Comparison of ENCODE assay signal across 20 cellular contexts in the genomic region with DNA sequence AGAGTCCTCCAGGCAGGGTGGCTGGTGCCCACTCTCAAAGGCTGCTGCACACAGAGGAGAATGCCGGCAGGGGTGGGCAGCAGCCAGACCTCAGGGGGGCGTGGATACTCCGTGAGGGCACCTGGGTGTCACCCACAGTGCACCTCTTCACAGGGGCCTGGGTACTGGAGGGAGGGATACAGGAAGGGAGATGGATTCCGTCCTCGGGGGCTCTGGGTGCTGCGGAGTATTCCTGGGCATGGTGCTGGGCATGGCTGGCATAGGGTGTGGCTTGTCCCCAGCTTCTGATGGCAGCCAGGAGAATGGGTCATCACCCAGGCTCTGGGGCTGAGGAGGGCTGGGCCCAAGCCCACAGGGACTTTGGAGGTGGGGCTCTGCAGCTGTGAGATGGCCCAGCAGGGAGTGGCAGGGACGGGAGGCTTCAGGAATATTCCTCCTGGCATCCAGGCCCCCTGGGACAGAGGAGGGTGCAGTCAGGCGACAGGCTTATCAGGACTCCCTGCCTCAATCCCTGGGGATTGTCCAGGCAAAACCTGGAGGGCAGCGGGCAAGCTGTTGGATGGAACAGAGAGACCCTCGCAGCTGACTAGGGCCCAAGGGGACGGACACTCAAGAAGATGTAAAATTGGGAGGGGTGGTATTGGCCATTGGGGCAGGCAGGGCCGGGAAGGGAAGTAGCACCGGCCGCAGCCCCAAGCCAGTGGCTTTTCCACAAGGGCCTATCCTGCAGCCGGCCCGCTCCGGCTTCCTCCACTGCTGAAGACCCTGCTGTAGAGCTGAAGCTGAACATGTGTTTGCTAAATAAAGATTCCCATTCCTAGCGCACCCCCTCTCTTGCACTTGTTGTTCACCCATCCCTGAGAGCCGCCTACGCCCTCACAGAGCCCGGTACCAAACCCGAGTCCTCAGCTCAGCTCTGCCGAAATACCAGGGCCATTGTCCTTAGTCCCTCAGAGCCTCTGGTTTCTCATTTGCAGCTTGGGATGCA. TPM values are rescaled to one million over a fixed set of nuclear protein-coding genes. Genes with fewer than 3 reads are reported as not detected.
DNase-seq lines count a peak whose midpoint lies in the region; ATAC-seq and TF ChIP-seq lines count a peak whose summit lies in the region.
"Had no signal": no experiment of that assay in that cellular context is flagged by ENCODE, and none has a peak within 500 bp of the region (broad histone marks: within the 10 kb centered on the region; RNA-seq: fewer than 3 reads in every experiment).

No MANE protein-coding gene starts in this region.

- POLR2A ChIA-PET in HEK293 (lab: Yijun Ruan, JAX): no interaction called here

- DNase-seq in left ventricle myocardium inferior: peak; percentile 7
- no peak for DNase-seq in memory B cell (ENCODE audit: low spot score in 2 of 2)
- peak; percentile 9 to 36 for DNase-seq in psoas muscle
- DNase-seq in adrenal gland: no peak
- no peak for DNase-seq in DMS79 (lab: John Stamatoyannopoulos, UW)
- DNase-seq: DMS79 treated with DMSO at 0.1 percent for 48 hours, GOT3, HFFc6, NCI-H1436, NCI-H2081, NCI-H510A, NCI-H774, RPMI8226 had no signal

- no peaks in the 10 kb centered on the region for H3K36me3 Mint-ChIP-seq in memory B cell
- H3K36me3 Mint-ChIP-seq: CD8-positive, alpha-beta memory T cell had no signal

- H3K9me3 Mint-ChIP-seq in memory B cell: no peaks in the 10 kb centered on the region
- H3K9me3 Mint-ChIP-seq: CD8-positive, alpha-beta memory T cell; HFFc6 had no signal

- 89 to 91% (median 91%) methylated on average over 20 to 23 of the region's 23 CpGs for WGBS in psoas muscle, 3 donors
- 90 to 93% (median 90%) methylated on average over 19 to 23 of the region's 23 CpGs for WGBS in adrenal gland, 4 donors

- H3K36me3 ChIP-seq in HEK293 (ENCODE audit: control insufficient read depth in 2 of 2, insufficient read depth in 1 of 2, low read length in 2 of 2) (no peaks in the 10 kb centered on the region), left ventricle myocardium inferior (no peaks in the 10 kb centered on the region), psoas muscle (ENCODE audit: insufficient read depth in 1 of 2, low read depth in 1 of 2) (no peaks in the 10 kb centered on the region), adrenal gland (replicated peaks in 1 of 2) (no peaks in the 10 kb centered on the region)
- H3K36me3 ChIP-seq: SJSA1 had no signal

- H3K4me1 ChIP-seq in HEK293 (ENCODE audit: control insufficient read depth, insufficient read depth, low read length): no peaks in the 10 kb centered on the region
- H3K4me1 ChIP-seq in left ventricle myocardium inferior: peaks cover 17% of the 10 kb centered on the region
- peaks cover 23% of the 10 kb centered on the region for H3K4me1 ChIP-seq in psoas muscle
- no peaks in the 10 kb centered on the region for H3K4me1 ChIP-seq in adrenal gland (replicated peaks in 1 of 2)

- H3K4me3 ChIP-seq in HEK293 (ENCODE audit: low read depth, low read length) (no peak overlapping the region), left ventricle myocardium inferior (no peak overlapping the region), psoas muscle (no peak overlapping the region), adrenal gland (no peak overlapping the region)
- H3K4me3 ChIP-seq: SJSA1 had no signal

- H3K27me3 Mint-ChIP-seq in memory B cell: no peaks in the 10 kb centered on the region

- no peaks in the 10 kb centered on the region for H3K9me3 ChIP-seq in HEK293 (ENCODE audit: control insufficient read depth, insufficient read depth, low read depth, low read length)
- no peaks in the 10 kb centered on the region for H3K9me3 ChIP-seq in left ventricle myocardium inferior (replicated peaks)
- H3K9me3 ChIP-seq in psoas muscle: no peaks in the 10 kb centered on the region
- no peaks in the 10 kb centered on the region for H3K9me3 ChIP-seq in adrenal gland (replicated peaks in 1 of 3)
- H3K9me3 ChIP-seq: SJSA1 had no signal

- TF ChIP-seq CTCF in HEK293 (tag by site-specific recombination; IDR thresholded peaks at IDR 0.05): no peak
- no peak for TF ChIP-seq CTCF in left ventricle myocardium inferior (IDR thresholded peaks at IDR 0.05; ENCODE audit: borderline replicate concordance)
- TF ChIP-seq CTCF in psoas muscle (IDR thresholded peaks at IDR 0.05): no peak
- TF ChIP-seq CTCF in adrenal gland (IDR thresholded peaks at IDR 0.05): no peak

- H3K27ac ChIP-seq in HEK293 (ENCODE audit: extremely low read depth, low read depth, low read length) (no peak overlapping the region), left ventricle myocardium inferior (replicated peaks) (no peak overlapping the region), psoas muscle (no peak overlapping the region), adrenal gland (no peak overlapping the region)
- H3K27ac ChIP-seq: KMS-11, SJSA1 had no signal

- ATAC-seq in memory B cell (ENCODE audit: low read depth) (no peak), psoas muscle (no peak), GM19395 (IDR thresholded peaks at IDR 0.05; ENCODE audit: unreplicated experiment) (no peak)

- peaks cover 6% of the 10 kb centered on the region for H3K4me1 Mint-ChIP-seq in memory B cell
- H3K4me1 Mint-ChIP-seq: CD8-positive, alpha-beta memory T cell had no signal

- H3K27ac Mint-ChIP-seq in memory B cell: peak overlapping the region; percentile 20
- H3K27ac Mint-ChIP-seq: CD8-positive, alpha-beta memory T cell; HFFc6 had no signal

- CTCF ChIA-PET in HEK293 (lab: Yijun Ruan, JAX): no interaction called here

- peaks cover 20% of the 10 kb centered on the region for H3K27me3 ChIP-seq in left ventricle myocardium inferior (ENCODE audit: low read depth)
- H3K27me3 ChIP-seq in psoas muscle (ENCODE audit: insufficient read depth in 3 of 3, low read length in 2 of 3): no peaks in the 10 kb centered on the region
- H3K27me3 ChIP-seq in adrenal gland: no peaks in the 10 kb centered on the region
- H3K27me3 ChIP-seq: SJSA1 had no signal

- TF ChIP-seq POLR2A in adrenal gland (IDR thresholded peaks at IDR 0.05): no peak

- no peak overlapping the region for H3K4me3 Mint-ChIP-seq in memory B cell
- H3K4me3 Mint-ChIP-seq: CD8-positive, alpha-beta memory T cell; HFFc6 had no signal

- intact Hi-C loops in left ventricle myocardium inferior (cut with micrococcal nuclease) (no loop called here), psoas muscle (cut with DNase I) (loop anchor here (2.0 to 10.0 kb wide), 3 partner anchors 70 to 268 kb away; a partner anchor contains a TSS), adrenal gland (cut with DNase I) (no loop called here)

TF ChIP-seq in HEK293, 187 proteins besides CTCF, POLR2A, EP300 and RAD21:
- TF ChIP-seq ZNF658 (tag by site-specific recombination; IDR thresholded peaks at IDR 0.05) (no peak), ZIC2 (tag by site-specific recombination; IDR thresholded peaks at IDR 0.05) (0 out of 2 replicates have a peak, but pooled peaks have one; percentile 17)

RNA-seq across cellular contexts. Expression of a gene that starts 5.7 kb away (rescaled TPM):
- total RNA-seq in left ventricle myocardium inferior (17.3 TPM), psoas muscle (100 to 1,000 TPM in 3 of 4 donors, 10 to 100 TPM in 1; 82.1 to 175 (median 153) TPM), adrenal gland (1 to 10 TPM in 1 of 8 donors, under 1 TPM in 4, not detected in 3; 0.10 to 4.3 (median 0.19) TPM)
- polyA plus RNA-seq in psoas muscle (100 to 1,000 TPM in 1 of 3 donors, 10 to 100 TPM in 2; 67.7 to 121 (median 91.7) TPM), adrenal gland (under 1 TPM in 2 of 3 donors, not detected in 1; 0.13 to 0.24 TPM)
- total RNA-seq: CD8-positive, alpha-beta memory T cell; M059J had no signal
- polyA plus RNA-seq: AG04450; CD8-positive, alpha-beta memory T cell had no signal

RNA-seq across cellular contexts. Expression of a gene that starts 26.0 kb away (rescaled TPM):
- total RNA-seq in left ventricle myocardium inferior: 0.44 TPM
- total RNA-seq in psoas muscle: 10 to 100 TPM in 1 of 4 donors, 1 to 10 TPM in 3; 1.8 to 18.2 (median 4.5) TPM
- 10 to 100 TPM in 1 of 3 donors, 1 to 10 TPM in 2; 1.4 to 15.4 (median 1.7) TPM for polyA plus RNA-seq in psoas muscle
- under 1 TPM in 1 of 8 donors, not detected in 7; 0.36 TPM for total RNA-seq in adrenal gland
- under 1 TPM in 1 of 3 donors, not detected in 2; 0.10 TPM for polyA plus RNA-seq in adrenal gland
- polyA plus RNA-seq: CD8-positive, alpha-beta memory T cell had no signal

RNA-seq across cellular contexts. Expression of a gene that starts 32.6 kb away (rescaled TPM):
- total RNA-seq in left ventricle myocardium inferior (not detected), psoas muscle (under 1 TPM in 3 of 4 donors, not detected in 1; 0.17 to 0.32 (median 0.22) TPM), adrenal gland (1 to 10 TPM in 2 of 8 donors, under 1 TPM in 2, not detected in 4; 0.69 to 3.6 (median 1.0) TPM)
- polyA plus RNA-seq in psoas muscle (under 1 TPM; 0.04 to 0.14 (median 0.12) TPM), adrenal gland (1 to 10 TPM in 1 of 3 donors, under 1 TPM in 1, not detected in 1; 0.03 to 1.2 TPM)
- total RNA-seq: CD8-positive, alpha-beta memory T cell; M059J had no signal
- polyA plus RNA-seq: CD8-positive, alpha-beta memory T cell had no signal

Comparison
In these comparisons a context has a peak if more than half of its experiments do, and no peak if none do; other contexts are left out.
1. DNase-seq: peak in left ventricle myocardium inferior (single experiment) and psoas muscle (2 of 2); none in memory B cell (0 of 2), adrenal gland (0 of 7) and DMS79 (single experiment).
2. intact Hi-C loops: an anchor here in psoas muscle (2.0 to 10.0 kb wide); none called in left ventricle myocardium inferior and adrenal gland.